In genomic region chr10:1418031-1418550, GRCh38 we compare ENCODE assay signal across 25 cellular contexts.
"Had no signal": no experiment of that assay in that cellular context is flagged by ENCODE, and none has a peak within 500 bp of the region (broad histone marks: within the 10 kb centered on the region; RNA-seq: fewer than 3 reads in every experiment).

No MANE protein-coding gene starts in this region.

- H3K4me3 Mint-ChIP-seq: activated CD4-positive, alpha-beta T cell treated with anti-CD3 and anti-CD28 coated beads, Interleukin-2, amount 10 ng/mL, durations not matched to agents 24 days and 14 days; activated CD8-positive, alpha-beta memory T cell treated with anti-CD3 and anti-CD28 coated beads, Interleukin-2, amount 10 ng/mL, durations not matched to agents 7 days and 5 days; activated naive CD8-positive, alpha-beta T cell treated with anti-CD3 and anti-CD28 coated beads for 36 hours; activated T-cell treated with anti-CD3 and anti-CD28 coated beads, Interleukin-2, amount 50 U/mL, for 72 hours; activated T-helper 17 cell treated with anti-CD3 and anti-CD28 coated beads, Interleukin-2, amount 50 U/mL, for 72 hours; central memory CD8-positive, alpha-beta T cell had no signal

- H3K9me3 ChIP-seq: SJCRH30 had no signal

- H3K27me3 ChIP-seq: brain microvascular endothelial cell, SJCRH30 had no signal

- H3K36me3 ChIP-seq: brain microvascular endothelial cell, SJCRH30 had no signal

- H3K4me1 ChIP-seq: SJCRH30 had no signal

- H3K9ac ChIP-seq: KMS-11 had no signal

- H3K4me3 ChIP-seq: SJCRH30, SK-N-MC had no signal

- DNase-seq: activated CD4-positive, alpha-beta T cell treated with anti-CD3 and anti-CD28 coated beads, Interleukin-2, amount 10 ng/mL, durations not matched to agents 24 days and 14 days; activated CD4-positive, alpha-beta T cell treated with anti-CD3 and anti-CD28 coated beads, Interleukin-2, amount 50 U/mL, for 4 hours; activated CD8-positive, alpha-beta memory T cell treated with anti-CD3 and anti-CD28 coated beads, Interleukin-2, amount 10 ng/mL, durations not matched to agents 7 days and 5 days; activated naive CD4-positive, alpha-beta T cell treated with anti-CD3 and anti-CD28 coated beads, Interleukin-2, amount 50 U/mL, for 16 hours; activated naive CD8-positive, alpha-beta T cell treated with anti-CD3 and anti-CD28 coated beads for 36 hours; activated T-cell treated with anti-CD3 and anti-CD28 coated beads, Interleukin-2, amount 50 U/mL, for 1 hour; activated T-cell treated with anti-CD3 and anti-CD28 coated beads, Interleukin-2, amount 50 U/mL, for 72 hours; amniotic stem cell; aorta; brain microvascular endothelial cell; NCI-H1105; NCI-H1417 treated with DMSO at 0.1 percent for 48 hours; NCI-H187 treated with DMSO at 0.1 percent for 48 hours; NCI-H2081; NCI-H2171 treated with DMSO at 0.1 percent for 48 hours; NCI-H2227 treated with DMSO at 0.1 percent for 48 hours; NCI-H446; NCI-H510A treated with DMSO at 0.1 percent for 48 hours; SHP77; SJCRH30; T1000 had no signal

- H3K9me3 Mint-ChIP-seq: activated naive CD8-positive, alpha-beta T cell treated with anti-CD3 and anti-CD28 coated beads for 36 hours; central memory CD8-positive, alpha-beta T cell had no signal

- H3K27ac ChIP-seq: brain microvascular endothelial cell, KMS-11, SJCRH30, SK-N-MC had no signal

- H3K27ac Mint-ChIP-seq: activated CD4-positive, alpha-beta T cell treated with anti-CD3 and anti-CD28 coated beads, Interleukin-2, amount 10 ng/mL, durations not matched to agents 24 days and 14 days; activated CD8-positive, alpha-beta memory T cell treated with anti-CD3 and anti-CD28 coated beads, Interleukin-2, amount 10 ng/mL, durations not matched to agents 7 days and 5 days; activated naive CD8-positive, alpha-beta T cell treated with anti-CD3 and anti-CD28 coated beads for 36 hours; activated T-cell treated with anti-CD3 and anti-CD28 coated beads, Interleukin-2, amount 50 U/mL, for 72 hours; activated T-helper 17 cell treated with anti-CD3 and anti-CD28 coated beads, Interleukin-2, amount 50 U/mL, for 72 hours had no signal

- H3K36me3 Mint-ChIP-seq: activated CD8-positive, alpha-beta memory T cell treated with anti-CD3 and anti-CD28 coated beads, Interleukin-2, amount 10 ng/mL, durations not matched to agents 7 days and 5 days; activated naive CD8-positive, alpha-beta T cell treated with anti-CD3 and anti-CD28 coated beads for 36 hours had no signal

- H3K4me1 Mint-ChIP-seq: activated T-helper 17 cell treated with anti-CD3 and anti-CD28 coated beads, Interleukin-2, amount 50 U/mL, for 72 hours had no signal
